ENCODE assay signal across 21 cellular contexts in genomic region chr7:55134786-55135185, GRCh38.
A peak's percentile ranks its signal among the peaks of the same experiment; 100 is the strongest.
DNase-seq lines count a peak whose midpoint lies in the region; ATAC-seq and TF ChIP-seq lines count a peak whose summit lies in the region.
"Had no signal": no experiment of that assay in that cellular context is flagged by ENCODE, and none has a peak within 500 bp of the region (broad histone marks: within the 10 kb centered on the region; RNA-seq: fewer than 3 reads in every experiment).

No MANE protein-coding gene starts in this region.

- H3K4ac ChIP-seq in trophoblast cell (ENCODE audit: low read depth, low read length), result no peak overlapping the region

- peak; percentile 65 for DNase-seq in NCI-H460 (ENCODE audit: extremely low read depth, low read depth)
- no peak for DNase-seq in esophagus muscularis mucosa (ENCODE audit: extremely low spot score)
- peak; percentile 51 to 77 for DNase-seq in trophoblast cell
- DNase-seq in left lobe of liver (ENCODE audit: low spot score), result no peak
- no peak for DNase-seq in mesothelial cell of epicardium (ENCODE audit: low spot score in 2 of 2, unreplicated experiment in 2 of 2)
- no peak for DNase-seq in NCI-H2081 (lab: John Stamatoyannopoulos, UW)
- DNase-seq: activated CD4-positive, alpha-beta T cell treated with anti-CD3 and anti-CD28 coated beads, Interleukin-2, amount 50 U/mL, for 4 hours; activated naive CD4-positive, alpha-beta T cell; anterior cingulate cortex; CD4-positive, alpha-beta T cell; DND-41; effector CD8-positive, alpha-beta T cell; islet precursor cell; NCI-H2029; NK-92 treated with Interleukin-12 subunit alpha and Interleukin-12 subunit beta, amount 100 ng/mL, for 24 hours; substantia nigra had no signal

- peaks cover 59% of the 10 kb centered on the region for H3K4me1 ChIP-seq in ACC112 (ENCODE audit: control insufficient read depth, insufficient read depth, low read length, unreplicated experiment)
- H3K4me1 ChIP-seq in esophagus muscularis mucosa, result peaks cover 49 to 58% (median 55%) of the 10 kb centered on the region in 4 donors
- peaks cover 27 to 30% of the 10 kb centered on the region in 2 experiments for H3K4me1 ChIP-seq in trophoblast cell (ENCODE audit: control insufficient read depth in 1 of 2, insufficient read depth in 2 of 2, low read length in 2 of 2)

- H3K27ac ChIP-seq in ACC112 (ENCODE audit: low read depth, low read length) (peak overlapping the region; percentile 99), esophagus muscularis mucosa (replicated peaks in 1 of 4) (peak overlapping the region; percentile 87 to 94 (median 90)), trophoblast cell (ENCODE audit: low read depth, low read length) (no peak overlapping the region)
- H3K27ac ChIP-seq: KMS-11, prostate gland had no signal

- H3K27me3 Mint-ChIP-seq in mesothelial cell of epicardium (ENCODE audit: low read depth), result no peaks in the 10 kb centered on the region
- H3K27me3 Mint-ChIP-seq: CD4-positive, alpha-beta T cell had no signal

- no peak overlapping the region for H2BK5ac ChIP-seq in trophoblast cell (ENCODE audit: low read depth, low read length, poor library complexity)

- no peak overlapping the region for H3K23ac ChIP-seq in trophoblast cell (ENCODE audit: low read length)

- H3K4me2 ChIP-seq in trophoblast cell (ENCODE audit: low read length), result no peak overlapping the region
- H3K4me2 ChIP-seq: KMS-11 had no signal

- H2AFZ ChIP-seq in ACC112 (ENCODE audit: low read length, unreplicated experiment), result no peak overlapping the region
- no peak overlapping the region for H2AFZ ChIP-seq in trophoblast cell (ENCODE audit: insufficient read depth, low read length, poor library complexity)

- H3K4me1 Mint-ChIP-seq in mesothelial cell of epicardium, result peaks cover 32% of the 10 kb centered on the region

- peaks cover 15% of the 10 kb centered on the region for H3K79me1 ChIP-seq in trophoblast cell (ENCODE audit: low read length)

- H3K9me3 ChIP-seq in esophagus muscularis mucosa (no peaks in the 10 kb centered on the region), trophoblast cell (ENCODE audit: insufficient read depth, low read depth, low read length) (no peaks in the 10 kb centered on the region)
- H3K9me3 ChIP-seq: prostate gland had no signal

- TF ChIP-seq EP300 in esophagus muscularis mucosa (IDR thresholded peaks at IDR 0.05), result no peak

- no peak overlapping the region for H3K18ac ChIP-seq in trophoblast cell (ENCODE audit: low read length)

- H4K91ac ChIP-seq in trophoblast cell (ENCODE audit: low read depth, low read length), result no peak overlapping the region

- H3K9me3 Mint-ChIP-seq in mesothelial cell of epicardium, result peaks cover 4% of the 10 kb centered on the region

- no peak for TF ChIP-seq POLR2A in esophagus muscularis mucosa (IDR thresholded peaks at IDR 0.05; ENCODE audit: low read depth)

- H3K27me3 ChIP-seq in ACC112 (ENCODE audit: insufficient read depth, low read length) (no peaks in the 10 kb centered on the region), esophagus muscularis mucosa (no peaks in the 10 kb centered on the region), trophoblast cell (ENCODE audit: insufficient read depth, low read length) (no peaks in the 10 kb centered on the region)

- H3K14ac ChIP-seq in trophoblast cell (ENCODE audit: low read length), result no peak overlapping the region

- H3K4me3 Mint-ChIP-seq in mesothelial cell of epicardium, result no peak overlapping the region
- H3K4me3 Mint-ChIP-seq: CD4-positive, alpha-beta T cell; neural crest cell had no signal

- H3K4me3 ChIP-seq in ACC112 (ENCODE audit: low read depth, low read length), result peak overlapping the region; percentile 13; the same call in 1 of the 2 replicates
- no peak overlapping the region for H3K4me3 ChIP-seq in esophagus muscularis mucosa
- H3K4me3 ChIP-seq in trophoblast cell (ENCODE audit: low read depth, low read length), result no peak overlapping the region
- H3K4me3 ChIP-seq: prostate gland had no signal

- no peaks in the 10 kb centered on the region for H3K36me3 Mint-ChIP-seq in mesothelial cell of epicardium

- no peak overlapping the region for H4K12ac ChIP-seq in trophoblast cell (ENCODE audit: low read depth, low read length)

- H3K79me2 ChIP-seq in ACC112 (ENCODE audit: control insufficient read depth, insufficient read depth, low read length, unreplicated experiment) (peaks cover 59% of the 10 kb centered on the region), trophoblast cell (ENCODE audit: control insufficient read depth, insufficient read depth, low read length, poor library complexity) (no peaks in the 10 kb centered on the region)

- no peak overlapping the region for H3K27ac Mint-ChIP-seq in mesothelial cell of epicardium
- H3K27ac Mint-ChIP-seq: CD4-positive, alpha-beta T cell had no signal

- H3K9ac ChIP-seq in trophoblast cell (ENCODE audit: low read length), result no peak overlapping the region
- H3K9ac ChIP-seq: KMS-11 had no signal

- 97% methylated on average over 2 of the region's 2 CpGs for WGBS in esophagus muscularis mucosa
- no CpG with 5 or more reads among the region's 2 CpGs for WGBS in trophoblast cell (ENCODE audit: extremely low coverage, insufficient coverage, insufficient read length)

- H2BK12ac ChIP-seq in trophoblast cell (ENCODE audit: low read length), result no peak overlapping the region

- no peak overlapping the region for H2BK120ac ChIP-seq in trophoblast cell (ENCODE audit: insufficient read depth, low read length, poor library complexity)

- H4K8ac ChIP-seq in trophoblast cell (ENCODE audit: low read depth, low read length), result no peak overlapping the region

- H3K36me3 ChIP-seq in ACC112 (ENCODE audit: insufficient read depth, low read length) (peaks cover 21% of the 10 kb centered on the region), esophagus muscularis mucosa (no peaks in the 10 kb centered on the region), trophoblast cell (ENCODE audit: control insufficient read depth in 1 of 2, insufficient read depth in 2 of 2, low read length in 2 of 2) (no peaks in the 10 kb centered on the region)
- H3K36me3 ChIP-seq: prostate gland had no signal

- TF ChIP-seq CTCF in esophagus muscularis mucosa (IDR thresholded peaks at IDR 0.05) (no peak), mesothelial cell of epicardium (IDR thresholded peaks at IDR 0.05; ENCODE audit: unreplicated experiment) (no peak)

- no peak for ATAC-seq in left lobe of liver
- ATAC-seq in HG03045 (IDR thresholded peaks at IDR 0.05; ENCODE audit: unreplicated experiment), result no peak

- H2AK5ac ChIP-seq in trophoblast cell (ENCODE audit: low read length), result no peak overlapping the region

- intact Hi-C loops in esophagus muscularis mucosa (cut with DNase I), result no loop called here

Comparison
In these comparisons a context has a peak if more than half of its experiments do, and no peak if none do; other contexts are left out.
1. DNase-seq: peak in NCI-H460 (single experiment) and trophoblast cell (2 of 2); none in esophagus muscularis mucosa (single experiment), left lobe of liver (single experiment), mesothelial cell of epicardium (0 of 2) and NCI-H2081 (0 of 2).